In the genomic region with DNA sequence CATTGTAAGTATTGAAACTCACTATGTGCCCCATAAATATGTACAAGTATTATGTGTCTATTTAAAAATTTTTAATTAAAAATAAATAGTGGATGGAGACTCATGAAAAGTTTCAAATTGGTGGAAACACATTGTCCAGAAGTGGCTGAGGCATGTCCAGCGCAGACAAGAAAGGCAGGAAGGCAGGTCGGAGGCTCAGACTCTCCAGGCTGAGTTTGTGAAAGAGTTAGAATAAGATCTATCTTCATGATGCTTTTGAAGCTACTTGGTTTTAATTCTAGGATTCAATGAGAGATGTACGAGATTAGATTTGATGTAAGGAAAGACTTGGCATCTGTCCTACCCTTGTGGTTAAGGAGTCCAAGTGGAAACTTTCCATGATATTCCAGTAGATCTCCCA, we compare ENCODE assay signal across 36 cellular contexts. TPM values are rescaled to one million over a fixed set of nuclear protein-coding genes. Genes with fewer than 3 reads are reported as not detected.
"Had no signal": no experiment of that assay in that cellular context is flagged by ENCODE, and none has a peak within 500 bp of the region (broad histone marks: within the 10 kb centered on the region; RNA-seq: fewer than 3 reads in every experiment).

No MANE protein-coding gene starts in this region.

- DNase-seq: activated B cell treated with CpG ODN at 0.5 μM for 24 hours; activated CD4-positive, alpha-beta memory T cell treated with anti-CD3 and anti-CD28 coated beads for 36 hours; activated CD4-positive, alpha-beta T cell treated with anti-CD3 and anti-CD28 coated beads for 4 hours; activated CD4-positive, alpha-beta T cell treated with anti-CD3 and anti-CD28 coated beads, Interleukin-2, amount 10 ng/mL, durations not matched to agents 7 days and 5 days; activated CD4-positive, alpha-beta T cell treated with anti-CD3 and anti-CD28 coated beads, Interleukin-2, amount 50 U/mL, for 4 hours; activated CD4-positive, CD25-positive, alpha-beta regulatory T cell treated with anti-CD3 and anti-CD28 coated beads, Interleukin-2, amount 50 U/mL, for 72 hours; activated CD8-positive, alpha-beta memory T cell treated with anti-CD3 and anti-CD28 coated beads, Interleukin-2, amount 50 U/mL, for 4 hours; activated CD8-positive, alpha-beta T cell treated with anti-CD3 and anti-CD28 coated beads for 36 hours; activated effector memory CD4-positive, alpha-beta T cell treated with anti-CD3 and anti-CD28 coated beads, Interleukin-2, amount 50 U/mL, for 16 hours; activated gamma-delta T cell treated with Interleukin-2 at 50 U/mL for 16 hours; activated naive CD4-positive, alpha-beta T cell; activated naive CD4-positive, alpha-beta T cell treated with anti-CD3 and anti-CD28 coated beads for 36 hours; activated naive CD8-positive, alpha-beta T cell treated with anti-CD3 and anti-CD28 coated beads for 36 hours; activated T-cell treated with anti-CD3 and anti-CD28 coated beads for 4 hours; activated T-cell treated with anti-CD3 and anti-CD28 coated beads, Interleukin-2, amount 50 U/mL, for 1 hour; activated T-cell treated with anti-CD3 and anti-CD28 coated beads, Interleukin-2, amount 50 U/mL, for 4 hours; activated T-cell treated with anti-CD3 and anti-CD28 coated beads, Interleukin-2, amount 50 U/mL, for 72 hours; adrenal gland; amygdala; anterior cingulate cortex; central memory CD4-positive, alpha-beta T cell; SW 1271; T-helper 1 cell; T-helper 2 cell; T-helper 9 cell had no signal

- H3K9me3 Mint-ChIP-seq: activated B cell treated with CpG ODN at 0.5 μM for 24 hours; activated CD4-positive, alpha-beta memory T cell treated with anti-CD3 and anti-CD28 coated beads for 36 hours; activated CD4-positive, alpha-beta T cell treated with anti-CD3 and anti-CD28 coated beads, Interleukin-2, amount 10 ng/mL, durations not matched to agents 7 days and 5 days; activated CD8-positive, alpha-beta T cell treated with anti-CD3 and anti-CD28 coated beads for 36 hours; activated naive CD4-positive, alpha-beta T cell treated with anti-CD3 and anti-CD28 coated beads for 36 hours; activated naive CD4-positive, alpha-beta T cell treated with anti-CD3 and anti-CD28 coated beads, Interleukin-2, amount 50 U/mL, for 72 hours; activated naive CD8-positive, alpha-beta T cell treated with anti-CD3 and anti-CD28 coated beads for 36 hours; activated T-cell treated with anti-CD3 and anti-CD28 coated beads, Interleukin-2, amount 50 U/mL, for 4 hours; activated T-cell treated with anti-CD3 and anti-CD28 coated beads, Interleukin-2, amount 50 U/mL, for 72 hours; activated T-helper 1 cell treated with anti-CD3 and anti-CD28 coated beads, Interleukin-12 subunit alpha, Interleukin-12 subunit beta, Interleukin-2, Interleukin-4 antibody, amounts not matched to agents 30 ng/mL and 10 ng/mL and 1 ng/mL, durations not matched to agents 14 hours and 24 hours and 36 hours; activated T-helper 17 cell treated with anti-CD3 and anti-CD28 coated beads, Interleukin-2, amount 50 U/mL, for 72 hours; T-helper 1 cell treated with Interleukin-12 subunit alpha and Interleukin-12 subunit beta and Interleukin-4 antibody, amounts not matched to agents 30 μg/mL and 1 μg/mL, for 36 hours; T-helper 2 cell treated with Interferon-gamma antibody and Interleukin-4, amounts not matched to agents 5 μg/mL and 100 μg/mL, for 36 hours had no signal

- H3K9me3 ChIP-seq: adrenal gland, ascending aorta had no signal

- H3K36me3 ChIP-seq: adrenal gland, ascending aorta, cardiac muscle cell had no signal

- H3K27ac Mint-ChIP-seq: activated B cell treated with CpG ODN at 0.5 μM for 24 hours; activated CD4-positive, alpha-beta memory T cell treated with anti-CD3 and anti-CD28 coated beads for 36 hours; activated CD4-positive, alpha-beta T cell treated with anti-CD3 and anti-CD28 coated beads, Interleukin-2, amount 10 ng/mL, durations not matched to agents 7 days and 5 days; activated CD8-positive, alpha-beta T cell treated with anti-CD3 and anti-CD28 coated beads for 36 hours; activated naive CD4-positive, alpha-beta T cell treated with anti-CD3 and anti-CD28 coated beads for 36 hours; activated naive CD4-positive, alpha-beta T cell treated with anti-CD3 and anti-CD28 coated beads, Interleukin-2, amount 50 U/mL, for 72 hours; activated naive CD8-positive, alpha-beta T cell treated with anti-CD3 and anti-CD28 coated beads for 36 hours; activated T-cell treated with anti-CD3 and anti-CD28 coated beads, Interleukin-2, amount 50 U/mL, for 72 hours; activated T-helper 1 cell treated with anti-CD3 and anti-CD28 coated beads, Interleukin-12 subunit alpha, Interleukin-12 subunit beta, Interleukin-2, Interleukin-4 antibody, amounts not matched to agents 30 ng/mL and 10 ng/mL and 1 ng/mL, durations not matched to agents 14 hours and 24 hours and 36 hours; activated T-helper 17 cell treated with anti-CD3 and anti-CD28 coated beads, Interleukin-2, amount 50 U/mL, for 72 hours; brain; T-helper 1 cell treated with Interleukin-12 subunit alpha and Interleukin-12 subunit beta and Interleukin-4 antibody, amounts not matched to agents 30 μg/mL and 1 μg/mL, for 36 hours; T-helper 2 cell treated with Interferon-gamma antibody and Interleukin-4, amounts not matched to agents 5 μg/mL and 100 μg/mL, for 36 hours had no signal

- H3K27me3 ChIP-seq: adrenal gland, ascending aorta, cardiac muscle cell had no signal

- H3K36me3 Mint-ChIP-seq: activated CD4-positive, alpha-beta memory T cell treated with anti-CD3 and anti-CD28 coated beads for 36 hours; activated naive CD4-positive, alpha-beta T cell treated with anti-CD3 and anti-CD28 coated beads, Interleukin-2, amount 50 U/mL, for 72 hours; activated naive CD8-positive, alpha-beta T cell treated with anti-CD3 and anti-CD28 coated beads for 36 hours; brain had no signal

- H3K4me3 ChIP-seq: adrenal gland, ascending aorta, cardiac muscle cell had no signal

- H3K4me1 Mint-ChIP-seq: activated B cell treated with CpG ODN at 0.5 μM for 24 hours; activated CD4-positive, alpha-beta T cell treated with anti-CD3 and anti-CD28 coated beads, Interleukin-2, amount 10 ng/mL, durations not matched to agents 7 days and 5 days; activated naive CD8-positive, alpha-beta T cell treated with anti-CD3 and anti-CD28 coated beads for 36 hours; activated T-helper 17 cell treated with anti-CD3 and anti-CD28 coated beads, Interleukin-2, amount 50 U/mL, for 72 hours; brain had no signal

- H3K4me1 ChIP-seq: adrenal gland, ascending aorta had no signal

- H3K27ac ChIP-seq: adrenal gland, ascending aorta, cardiac muscle cell, VCaP had no signal

- H3K4me3 Mint-ChIP-seq: activated B cell treated with CpG ODN at 0.5 μM for 24 hours; activated CD4-positive, alpha-beta memory T cell treated with anti-CD3 and anti-CD28 coated beads for 36 hours; activated CD4-positive, alpha-beta T cell treated with anti-CD3 and anti-CD28 coated beads, Interleukin-2, amount 10 ng/mL, durations not matched to agents 7 days and 5 days; activated CD8-positive, alpha-beta T cell treated with anti-CD3 and anti-CD28 coated beads for 36 hours; activated naive CD4-positive, alpha-beta T cell treated with anti-CD3 and anti-CD28 coated beads for 36 hours; activated naive CD8-positive, alpha-beta T cell treated with anti-CD3 and anti-CD28 coated beads for 36 hours; activated T-cell treated with anti-CD3 and anti-CD28 coated beads, Interleukin-2, amount 50 U/mL, for 4 hours; activated T-cell treated with anti-CD3 and anti-CD28 coated beads, Interleukin-2, amount 50 U/mL, for 72 hours; activated T-helper 1 cell treated with anti-CD3 and anti-CD28 coated beads, Interleukin-12 subunit alpha, Interleukin-12 subunit beta, Interleukin-2, Interleukin-4 antibody, amounts not matched to agents 30 ng/mL and 10 ng/mL and 1 ng/mL, durations not matched to agents 14 hours and 24 hours and 36 hours; activated T-helper 17 cell treated with anti-CD3 and anti-CD28 coated beads, Interleukin-2, amount 50 U/mL, for 72 hours; brain; T-helper 1 cell treated with Interleukin-12 subunit alpha and Interleukin-12 subunit beta and Interleukin-4 antibody, amounts not matched to agents 30 μg/mL and 1 μg/mL, for 36 hours; T-helper 2 cell treated with Interferon-gamma antibody and Interleukin-4, amounts not matched to agents 5 μg/mL and 100 μg/mL, for 36 hours had no signal

RNA-seq across cellular contexts. Expression of gene PNMA6F, which starts 19.8 kb away (rescaled TPM):
- total RNA-seq: activated B cell treated with CpG ODN at 0.5 μM for 24 hours; activated CD4-positive, alpha-beta memory T cell treated with anti-CD3 and anti-CD28 coated beads for 36 hours; activated CD4-positive, alpha-beta T cell treated with anti-CD3 and anti-CD28 coated beads, Interleukin-2, amount 10 ng/mL, durations not matched to agents 7 days and 5 days; activated CD8-positive, alpha-beta memory T cell treated with anti-CD3 and anti-CD28 coated beads for 36 hours; activated CD8-positive, alpha-beta T cell treated with anti-CD3 and anti-CD28 coated beads for 36 hours; activated naive CD4-positive, alpha-beta T cell treated with anti-CD3 and anti-CD28 coated beads for 36 hours; activated naive CD4-positive, alpha-beta T cell treated with anti-CD3 and anti-CD28 coated beads, Interleukin-2, amount 50 U/mL, for 72 hours; activated naive CD8-positive, alpha-beta T cell treated with anti-CD3 and anti-CD28 coated beads for 36 hours; activated T-cell treated with anti-CD3 and anti-CD28 coated beads, Interleukin-2, amount 50 U/mL, for 4 hours; activated T-cell treated with anti-CD3 and anti-CD28 coated beads, Interleukin-2, amount 50 U/mL, for 72 hours; activated T-helper 1 cell treated with anti-CD3 and anti-CD28 coated beads, Interleukin-12 subunit alpha, Interleukin-12 subunit beta, Interleukin-2, Interleukin-4 antibody, amounts not matched to agents 30 ng/mL and 10 ng/mL and 1 ng/mL, durations not matched to agents 14 hours and 24 hours and 36 hours; activated T-helper 17 cell treated with anti-CD3 and anti-CD28 coated beads, Interleukin-2, amount 50 U/mL, for 72 hours; ascending aorta; bronchial epithelial cell; cardiac muscle cell had no signal
- polyA plus RNA-seq: cardiac muscle cell had no signal
